9 cellular contexts compared by ENCODE assay signal in genomic region chr9:136996361-136997281, GRCh38. TPM values are rescaled to one million over a fixed set of nuclear protein-coding genes. Genes with fewer than 3 reads are reported as not detected.
DNase-seq lines count a peak whose midpoint lies in the region; ATAC-seq and TF ChIP-seq lines count a peak whose summit lies in the region.
"Had no signal": no experiment of that assay in that cellular context is flagged by ENCODE, and none has a peak within 500 bp of the region (broad histone marks: within the 10 kb centered on the region; RNA-seq: fewer than 3 reads in every experiment).

Gene CLIC3 (minus strand): TSS chr9:136996568. CDS start chr9:136996543, 25 bp downstream.

- no peaks in the 10 kb centered on the region for H3K79me2 ChIP-seq in mesendoderm (ENCODE audit: control insufficient read depth, insufficient read depth, low read length)

- H3K56ac ChIP-seq in mesendoderm (ENCODE audit: low read length): peak within 1 kb of the TSS; percentile 67

- H2BK5ac ChIP-seq in mesendoderm (ENCODE audit: low read length): no peak within 1 kb of the TSS

- peak within 1 kb of the TSS; percentile 14 for H3K4me3 Mint-ChIP-seq in activated naive CD8-positive, alpha-beta T cell treated with anti-CD3 and anti-CD28 coated beads for 36 hours

- peak within 1 kb of the TSS; percentile 56 for H3K9ac ChIP-seq in mesendoderm (ENCODE audit: low read length)

- no peak within 1 kb of the TSS for H2AK5ac ChIP-seq in mesendoderm (ENCODE audit: low read length)

- no CpG with 5 or more reads among the region's 34 CpGs for WGBS in mesendoderm (ENCODE audit: extremely low coverage, insufficient coverage, low lambda C conversion rate)
- no CpG with 5 or more reads among the region's 34 CpGs for WGBS in gastroesophageal sphincter (ENCODE audit: low coverage in 1 of 2), 2 donors

- no peak within 1 kb of the TSS for H3K18ac ChIP-seq in mesendoderm (ENCODE audit: low read length)

- H3K4me2 ChIP-seq in mesendoderm (ENCODE audit: low read length): peak within 1 kb of the TSS; percentile 37

- H4K8ac ChIP-seq in mesendoderm (ENCODE audit: low read depth, low read length): no peak within 1 kb of the TSS

- H3K4me1 Mint-ChIP-seq in activated naive CD8-positive, alpha-beta T cell treated with anti-CD3 and anti-CD28 coated beads for 36 hours: peaks cover 43% of the 10 kb centered on the region

- TF ChIP-seq POLR2A in gastroesophageal sphincter (IDR thresholded peaks at IDR 0.05): no peak

- no peak for ATAC-seq in GM19351 (IDR thresholded peaks at IDR 0.05; ENCODE audit: unreplicated experiment)
- ATAC-seq in gastroesophageal sphincter: no peak

- no peak within 1 kb of the TSS for H3K4me3 ChIP-seq in mesendoderm (ENCODE audit: low read length)
- H3K4me3 ChIP-seq in gastroesophageal sphincter: peak within 1 kb of the TSS in 1 of 2 donors; percentile 28

- peaks cover 6% of the 10 kb centered on the region for H3K36me3 Mint-ChIP-seq in activated naive CD8-positive, alpha-beta T cell treated with anti-CD3 and anti-CD28 coated beads for 36 hours

- H3K4me1 ChIP-seq in mesendoderm (ENCODE audit: control insufficient read depth, low read depth, low read length) (peaks cover 3% of the 10 kb centered on the region), gastroesophageal sphincter (peaks cover 0 to 49% (median 31%) of the 10 kb centered on the region in 3 donors)

- TF ChIP-seq CTCF in gastroesophageal sphincter (IDR thresholded peaks at IDR 0.05): no peak

- no peak within 1 kb of the TSS for H2BK15ac ChIP-seq in mesendoderm (replicated peaks; ENCODE audit: low read depth)

- no peaks in the 10 kb centered on the region for H3K27me3 ChIP-seq in mesendoderm (ENCODE audit: insufficient read depth, low read length, poor library complexity)
- peaks cover 58% of the 10 kb centered on the region for H3K27me3 ChIP-seq in gastroesophageal sphincter

- TF ChIP-seq EP300 in gastroesophageal sphincter (IDR thresholded peaks at IDR 0.05): no peak

- H3K27ac Mint-ChIP-seq in activated naive CD8-positive, alpha-beta T cell treated with anti-CD3 and anti-CD28 coated beads for 36 hours: peak within 1 kb of the TSS; percentile 16

- no peak within 1 kb of the TSS for H3K23ac ChIP-seq in mesendoderm (ENCODE audit: low read length)

- no peaks in the 10 kb centered on the region for H3K9me3 Mint-ChIP-seq in activated naive CD8-positive, alpha-beta T cell treated with anti-CD3 and anti-CD28 coated beads for 36 hours

- H3K9me3 ChIP-seq in gastroesophageal sphincter: no peaks in the 10 kb centered on the region

- DNase-seq in EL (peak; percentile 44), NCI-H774 (lab: John Stamatoyannopoulos, UW) (peak; percentile 25), mesendoderm (peak; percentile 58), SKM-1 treated with dmso at 0.1 percent for 144 hours (lab: John Stamatoyannopoulos, UW; ENCODE audit: unreplicated experiment) (no peak), DMS153 (lab: John Stamatoyannopoulos, UW) (no peak)
- DNase-seq in activated naive CD8-positive, alpha-beta T cell treated with anti-CD3 and anti-CD28 coated beads for 36 hours: peak; percentile 47

- H4K5ac ChIP-seq in mesendoderm (ENCODE audit: low read length): no peak within 1 kb of the TSS

- H3K36me3 ChIP-seq in mesendoderm (ENCODE audit: control insufficient read depth, insufficient read depth, low read length) (no peaks in the 10 kb centered on the region), gastroesophageal sphincter (peaks cover 0 to 18% of the 10 kb centered on the region in 2 donors)

- H3K79me1 ChIP-seq in mesendoderm (ENCODE audit: low read length): peaks cover 4% of the 10 kb centered on the region

- H3K27ac ChIP-seq in mesendoderm (ENCODE audit: low read depth, low read length) (no peak within 1 kb of the TSS), gastroesophageal sphincter (peak within 1 kb of the TSS in 1 of 4 donors; percentile 35)

- H3K27me3 Mint-ChIP-seq in activated naive CD8-positive, alpha-beta T cell treated with anti-CD3 and anti-CD28 coated beads for 36 hours: no peaks in the 10 kb centered on the region

- no peak within 1 kb of the TSS for H3K4ac ChIP-seq in mesendoderm (ENCODE audit: low read depth, low read length)

- H2BK120ac ChIP-seq in mesendoderm (ENCODE audit: low read depth, low read length): no peak within 1 kb of the TSS

RNA-seq across cellular contexts. Expression of gene CLIC3, which starts in this region (rescaled TPM):
- total RNA-seq in activated naive CD8-positive, alpha-beta T cell treated with anti-CD3 and anti-CD28 coated beads for 36 hours: not detected
- polyA plus RNA-seq in mesendoderm (2013, experiment 1 of 2): 0.15 TPM
- polyA plus RNA-seq in mesendoderm (2013, experiment 2 of 2): 0.17 TPM
- total RNA-seq in gastroesophageal sphincter: 1 to 10 TPM in 3 of 4 donors, under 1 TPM in 1; 0.81 to 5.4 (median 2.2) TPM
- total RNA-seq: myocyte had no signal

Comparison
In these comparisons a context has a peak if more than half of its experiments do, and no peak if none do; other contexts are left out.
1. Peak in DNase-seq in activated naive CD8-positive, alpha-beta T cell treated with anti-CD3 and anti-CD28 coated beads for 36 hours; RNA of the gene not detected or under 1 TPM.
2. DNase-seq: peak in EL (single experiment), NCI-H774 (single experiment) and mesendoderm (single experiment); none in SKM-1 treated with dmso at 0.1 percent for 144 hours (single experiment) and DMS153 (single experiment).